ENCODE assay signal across 2 cellular contexts in the genomic region with DNA sequence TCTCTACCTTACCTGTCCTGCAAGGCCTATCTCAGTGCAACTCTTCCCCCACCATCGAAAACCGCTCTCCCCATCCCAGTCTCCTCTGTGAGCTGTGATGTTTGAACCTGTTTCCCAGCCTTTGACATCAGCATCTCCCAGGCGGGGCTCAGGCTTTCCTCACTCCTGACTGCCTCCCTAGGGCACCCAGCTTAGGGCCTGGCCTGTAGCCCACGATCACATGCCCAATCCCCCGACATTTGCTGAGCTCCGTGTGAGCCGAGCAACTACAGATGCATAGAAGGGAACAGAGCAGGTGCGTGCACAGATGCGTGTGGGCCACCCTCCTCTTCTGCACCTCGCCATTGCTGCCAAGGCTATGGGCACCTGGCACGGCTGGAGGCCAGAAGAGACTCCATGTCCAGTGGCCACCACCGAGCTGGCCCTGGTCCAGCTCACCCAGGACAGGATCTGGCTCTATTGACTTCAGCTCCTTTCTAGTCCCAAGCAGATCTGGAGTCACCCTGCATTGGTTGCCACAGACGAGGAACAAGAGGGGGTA.
TF ChIP-seq lines count a peak whose summit lies in the region.

No MANE protein-coding gene starts in this region.

TF ChIP-seq in HepG2, 621 proteins besides CTCF, POLR2A, EP300 and RAD21 (continued from another document):
- TF ChIP-seq POGK (CRISPR knock-in tag; conservative IDR thresholded peaks at IDR 0.05) = 0 out of 2 replicates have a peak, but pooled peaks have one; percentile 21

TF ChIP-seq in WTC11, 78 proteins besides CTCF, POLR2A, EP300 and RAD21 (continued from another document):
- TF ChIP-seq, protein P1, sequence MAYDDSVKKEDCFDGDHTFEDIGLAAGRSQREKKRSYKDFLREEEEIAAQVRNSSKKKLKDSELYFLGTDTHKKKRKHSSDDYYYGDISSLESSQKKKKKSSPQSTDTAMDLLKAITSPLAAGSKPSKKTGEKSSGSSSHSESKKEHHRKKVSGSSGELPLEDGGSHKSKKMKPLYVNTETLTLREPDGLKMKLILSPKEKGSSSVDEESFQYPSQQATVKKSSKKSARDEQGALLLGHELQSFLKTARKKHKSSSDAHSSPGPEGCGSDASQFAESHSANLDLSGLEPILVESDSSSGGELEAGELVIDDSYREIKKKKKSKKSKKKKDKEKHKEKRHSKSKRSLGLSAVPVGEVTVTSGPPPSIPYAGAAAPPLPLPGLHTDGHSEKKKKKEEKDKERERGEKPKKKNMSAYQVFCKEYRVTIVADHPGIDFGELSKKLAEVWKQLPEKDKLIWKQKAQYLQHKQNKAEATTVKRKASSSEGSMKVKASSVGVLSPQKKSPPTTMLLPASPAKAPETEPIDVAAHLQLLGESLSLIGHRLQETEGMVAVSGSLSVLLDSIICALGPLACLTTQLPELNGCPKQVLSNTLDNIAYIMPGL (CRISPR knock-in tag; IDR thresholded peaks at IDR 0.05) = no peak
- no peak for TF ChIP-seq ELF4 (CRISPR knock-in tag; IDR thresholded peaks at IDR 0.05; ENCODE audit: low read depth)
- no peak for TF ChIP-seq GTF2I (CRISPR knock-in tag; conservative IDR thresholded peaks at IDR 0.05)
- TF ChIP-seq ESRRA (CRISPR knock-in tag; IDR thresholded peaks at IDR 0.05; ENCODE audit: borderline replicate concordance) = no peak
- TF ChIP-seq KAT7 (CRISPR knock-in tag; IDR thresholded peaks at IDR 0.05; ENCODE audit: borderline replicate concordance) = no peak
- TF ChIP-seq NR2C2 (CRISPR knock-in tag; IDR thresholded peaks at IDR 0.05) = no peak
- TF ChIP-seq TP53 (CRISPR knock-in tag; IDR thresholded peaks at IDR 0.05) = no peak
- TF ChIP-seq NR3C1 (CRISPR knock-in tag; conservative IDR thresholded peaks at IDR 0.05; ENCODE audit: low read depth) = no peak
- TF ChIP-seq, protein P2, sequence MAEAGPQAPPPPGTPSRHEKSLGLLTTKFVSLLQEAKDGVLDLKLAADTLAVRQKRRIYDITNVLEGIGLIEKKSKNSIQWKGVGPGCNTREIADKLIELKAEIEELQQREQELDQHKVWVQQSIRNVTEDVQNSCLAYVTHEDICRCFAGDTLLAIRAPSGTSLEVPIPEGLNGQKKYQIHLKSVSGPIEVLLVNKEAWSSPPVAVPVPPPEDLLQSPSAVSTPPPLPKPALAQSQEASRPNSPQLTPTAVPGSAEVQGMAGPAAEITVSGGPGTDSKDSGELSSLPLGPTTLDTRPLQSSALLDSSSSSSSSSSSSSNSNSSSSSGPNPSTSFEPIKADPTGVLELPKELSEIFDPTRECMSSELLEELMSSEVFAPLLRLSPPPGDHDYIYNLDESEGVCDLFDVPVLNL (CRISPR knock-in tag; IDR thresholded peaks at IDR 0.05; ENCODE audit: borderline replicate concordance, low read depth) = no peak
TF ChIP-seq in WTC11: peak in this region for 0.
